In the genomic region with DNA sequence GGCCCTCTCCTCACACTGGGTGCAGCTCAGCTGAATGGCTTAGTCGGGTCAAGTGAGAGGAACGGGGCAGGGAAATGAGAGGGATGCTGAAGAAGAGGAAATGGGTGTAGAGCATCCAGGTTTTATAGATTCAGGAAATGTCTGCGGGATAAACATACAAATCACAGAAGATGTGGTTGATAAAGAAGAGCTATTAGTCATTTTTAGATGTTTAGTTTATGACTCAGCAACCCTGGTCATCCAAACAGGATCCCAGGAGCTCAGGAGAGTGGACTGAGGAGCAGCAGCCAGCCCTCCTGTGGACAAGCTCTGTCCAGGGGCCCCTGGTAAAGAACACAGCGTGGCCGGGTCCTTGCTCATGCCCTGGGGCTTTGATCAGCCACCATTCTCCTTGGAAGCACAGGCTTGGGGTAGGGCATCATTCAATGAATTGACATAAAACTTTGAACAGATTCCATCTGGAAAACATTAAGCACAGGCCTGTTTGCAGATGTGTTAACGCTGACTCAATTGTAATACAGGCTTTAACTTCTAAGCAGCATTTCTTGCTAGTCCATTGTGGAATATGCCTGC, we compare ENCODE assay signal across 11 cellular contexts.
DNase-seq lines count a peak whose midpoint lies in the region; ATAC-seq and TF ChIP-seq lines count a peak whose summit lies in the region.
"Had no signal": no experiment of that assay in that cellular context is flagged by ENCODE, and none has a peak within 500 bp of the region (broad histone marks: within the 10 kb centered on the region; RNA-seq: fewer than 3 reads in every experiment).

No MANE protein-coding gene starts in this region.

- TF ChIP-seq CTCF in AG09319 (IDR thresholded peaks at IDR 0.05; ENCODE audit: low read depth, low read length) (peak; percentile 22), IMR-90 (conservative IDR thresholded peaks at IDR 0.05; ENCODE audit: low read depth, low read length) (peak; percentile 27; the same call in 1 of the 2 replicates), right lobe of liver (IDR thresholded peaks at IDR 0.05) (peak in 1 of 4 donors; percentile 10)

- H4K91ac ChIP-seq in IMR-90 (ENCODE audit: insufficient read depth, low read depth, low read length), result peak overlapping the region; percentile 88

- no TSS peak for BruUV-seq in IMR-90 (replicated peaks; lab: Mats Ljungman, UMichigan)

- no peaks in the 10 kb centered on the region for H3K9me3 ChIP-seq in IMR-90 (ENCODE audit: control insufficient read depth, insufficient read depth, low read length)
- no peaks in the 10 kb centered on the region for H3K9me3 ChIP-seq in right lobe of liver

- H3K79me1 ChIP-seq in IMR-90 (ENCODE audit: low read depth in 1 of 2, low read length in 2 of 2), result peaks cover 11 to 35% of the 10 kb centered on the region in 2 experiments

- no peak overlapping the region for H3K27ac Mint-ChIP-seq in activated naive CD8-positive, alpha-beta T cell treated with anti-CD3 and anti-CD28 coated beads, Interleukin-2, amount 50 U/mL, for 24 hours

- H3K27ac ChIP-seq in IMR-90 (ENCODE audit: insufficient read depth, low read length) (peak overlapping the region; percentile 86), right lobe of liver (no peak overlapping the region)
- H3K27ac ChIP-seq: lower lobe of right lung had no signal

- peak overlapping the region; percentile 93 for H2BK20ac ChIP-seq in IMR-90 (ENCODE audit: low read depth, low read length)

- DNase-seq in AG09319 (ENCODE audit: extremely low read depth, low read depth) (peak; percentile 81), IMR-90 (peak; percentile 97), brain pericyte (ENCODE audit: low read depth, low spot score) (peak; percentile 97), right lobe of liver (peak in 1 of 3 donors; percentile 43)
- DNase-seq in activated naive CD8-positive, alpha-beta T cell treated with anti-CD3 and anti-CD28 coated beads, Interleukin-2, amount 50 U/mL, for 24 hours, result no peak
- DNase-seq: caudate nucleus, lower lobe of right lung, NCI-H2081 treated with DMSO at 0.1 percent for 48 hours had no signal

- dilution Hi-C loops in IMR-90 (cut with HindIII; ENCODE audit: low sequenced_read_pairs, unreplicated experiment), result no loop called here

- H3K4ac ChIP-seq in IMR-90 (ENCODE audit: low read depth, low read length), result peak overlapping the region; percentile 92

- H3K9ac ChIP-seq in IMR-90 (ENCODE audit: low read depth, low read length), result no peak overlapping the region

- H3K9me1 ChIP-seq in IMR-90 (ENCODE audit: insufficient read depth, low read length), result peaks cover 37% of the 10 kb centered on the region

- no peak overlapping the region for H2AK9ac ChIP-seq in IMR-90 (replicated peaks; ENCODE audit: low read depth, low read length, poor library complexity)

- peaks cover 7% of the 10 kb centered on the region for H3K27me3 Mint-ChIP-seq in activated naive CD8-positive, alpha-beta T cell treated with anti-CD3 and anti-CD28 coated beads, Interleukin-2, amount 50 U/mL, for 24 hours

- TF ChIP-seq RAD21 in IMR-90 (IDR thresholded peaks at IDR 0.05; ENCODE audit: low read length), result peak; percentile 48

- intact Hi-C loops in IMR-90 (cut with micrococcal nuclease), result loop anchor here (1.0 to 5.0 kb wide), 3 partner anchors 81 to 172 kb away; a partner anchor contains a TSS
- intact Hi-C loops in right lobe of liver (cut with DNase I), result no loop called here

- peak overlapping the region; percentile 74; the same call in 1 of the 2 replicates for H3K23ac ChIP-seq in IMR-90 (ENCODE audit: low read depth, low read length)

- no peak overlapping the region for H4K5ac ChIP-seq in IMR-90 (ENCODE audit: low read depth, low read length)

- H3K4me1 ChIP-seq in IMR-90 (ENCODE audit: control insufficient read depth, insufficient read depth, low read length) (peaks cover 16% of the 10 kb centered on the region), right lobe of liver (peaks cover 0 to 7% (median 0%) of the 10 kb centered on the region in 4 donors)

- H2BK5ac ChIP-seq in IMR-90 (ENCODE audit: low read depth, low read length, poor library complexity, severe bottlenecking), result peak overlapping the region; percentile 91

- H3K18ac ChIP-seq in IMR-90 (ENCODE audit: low read depth, low read length), result peak overlapping the region; percentile 73; the same call in 1 of the 2 replicates

- no peak overlapping the region for H2AFZ ChIP-seq in IMR-90 (replicated peaks; ENCODE audit: low read length, poor library complexity)

- H4K20me1 ChIP-seq in IMR-90 (ENCODE audit: insufficient read depth, low read length), result peaks cover 10% of the 10 kb centered on the region

- 0% methylated on average over 3 of the region's 6 CpGs; no CpG with 5 or more reads in 1 of the 2 experiments for WGBS in IMR-90 (ENCODE audit: extremely low coverage in 2 of 2, insufficient read length in 1 of 2), 2 experiments
- 52% methylated on average over 5 of the region's 6 CpGs for WGBS in right lobe of liver (ENCODE audit: insufficient coverage, low coverage, low lambda C conversion rate, missing lambda C conversion rate)

- H3K36me3 ChIP-seq in IMR-90 (ENCODE audit: control insufficient read depth, insufficient read depth, low read length) (peaks cover 2% of the 10 kb centered on the region; the same call in 1 of the 2 replicates), right lobe of liver (no peaks in the 10 kb centered on the region)
- H3K36me3 ChIP-seq: lower lobe of right lung had no signal

- no peaks in the 10 kb centered on the region for H3K4me1 Mint-ChIP-seq in activated naive CD8-positive, alpha-beta T cell treated with anti-CD3 and anti-CD28 coated beads, Interleukin-2, amount 50 U/mL, for 24 hours

- H2AK5ac ChIP-seq in IMR-90 (ENCODE audit: low read depth, low read length), result peak overlapping the region; percentile 99; the same call in 1 of the 2 replicates

- 0 out of 2 replicates have a peak overlapping the region, but pooled peaks have one; percentile 58 for H3K56ac ChIP-seq in IMR-90 (ENCODE audit: extremely low read depth, insufficient read depth, low read length)

- no peaks in the 10 kb centered on the region for H3K27me3 ChIP-seq in IMR-90 (ENCODE audit: control insufficient read depth, insufficient read depth, low read length)
- no peaks in the 10 kb centered on the region for H3K27me3 ChIP-seq in right lobe of liver

- H4K8ac ChIP-seq in IMR-90 (ENCODE audit: low read depth in 2 of 2, low read length in 2 of 2), result peak overlapping the region; percentile 20 to 81; a peak in 2 of 4 replicates

- H3K4me3 ChIP-seq in IMR-90 (ENCODE audit: insufficient read depth, low read depth, low read length), result no peak overlapping the region
- H3K4me3 ChIP-seq in right lobe of liver, result no peak overlapping the region
- H3K4me3 ChIP-seq: lower lobe of right lung had no signal

- CTCF ChIA-PET in IMR-90 (lab: Yijun Ruan, JAX), result no interaction called here

- peaks cover 3% of the 10 kb centered on the region for H3K36me3 Mint-ChIP-seq in activated naive CD8-positive, alpha-beta T cell treated with anti-CD3 and anti-CD28 coated beads, Interleukin-2, amount 50 U/mL, for 24 hours (ENCODE audit: low read depth)

- in situ Hi-C loops in IMR-90 (cut with MboI; ENCODE audit: low sequenced_read_pairs), result no loop called here

- peak; percentile 96 for ATAC-seq in IMR-90 (ENCODE audit: low read depth)
- ATAC-seq in right lobe of liver, result peak; percentile 38 to 95 (median 61)
- ATAC-seq in HG02885 (IDR thresholded peaks at IDR 0.05; ENCODE audit: poor library complexity, unreplicated experiment), result no peak
- no peak for ATAC-seq in GM21423 (IDR thresholded peaks at IDR 0.05; ENCODE audit: unreplicated experiment)
- no peak for ATAC-seq in GM18873 (IDR thresholded peaks at IDR 0.05; ENCODE audit: low FRiP score, unreplicated experiment)
- ATAC-seq in activated naive CD8-positive, alpha-beta T cell treated with anti-CD3 and anti-CD28 coated beads, Interleukin-2, amount 50 U/mL, for 24 hours, result no peak

- peak overlapping the region; percentile 97; the same call in 2 of the 3 replicates for H2BK15ac ChIP-seq in IMR-90 (ENCODE audit: low read depth, low read length)

- POLR2A ChIA-PET in IMR-90 (lab: Charles Lee; ENCODE audit: unreplicated experiment), result no interaction called here

- no peaks in the 10 kb centered on the region for H3K9me3 Mint-ChIP-seq in activated naive CD8-positive, alpha-beta T cell treated with anti-CD3 and anti-CD28 coated beads, Interleukin-2, amount 50 U/mL, for 24 hours

- peak overlapping the region; percentile 64 for H3K4me2 ChIP-seq in IMR-90 (ENCODE audit: low read depth, low read length)

- TF ChIP-seq POLR2A in IMR-90 (IDR thresholded peaks at IDR 0.05; ENCODE audit: low read depth, low read length), result no peak
- TF ChIP-seq POLR2A in right lobe of liver (IDR thresholded peaks at IDR 0.05), result no peak

- H3K4me3 Mint-ChIP-seq in activated naive CD8-positive, alpha-beta T cell treated with anti-CD3 and anti-CD28 coated beads, Interleukin-2, amount 50 U/mL, for 24 hours, result no peak overlapping the region

- peak overlapping the region; percentile 93 for H2BK120ac ChIP-seq in IMR-90 (ENCODE audit: low read depth, low read length)

- H3K14ac ChIP-seq in IMR-90 (replicated peaks; ENCODE audit: low read depth, low read length), result peak overlapping the region; percentile 39; the same call in 1 of the 2 replicates

TF ChIP-seq in IMR-90, 13 proteins besides CTCF, POLR2A, EP300 and RAD21:
- TF ChIP-seq MXI1 (IDR thresholded peaks at IDR 0.05; ENCODE audit: borderline replicate concordance, low read depth, low read length), result no peak
- TF ChIP-seq, protein P1, sequence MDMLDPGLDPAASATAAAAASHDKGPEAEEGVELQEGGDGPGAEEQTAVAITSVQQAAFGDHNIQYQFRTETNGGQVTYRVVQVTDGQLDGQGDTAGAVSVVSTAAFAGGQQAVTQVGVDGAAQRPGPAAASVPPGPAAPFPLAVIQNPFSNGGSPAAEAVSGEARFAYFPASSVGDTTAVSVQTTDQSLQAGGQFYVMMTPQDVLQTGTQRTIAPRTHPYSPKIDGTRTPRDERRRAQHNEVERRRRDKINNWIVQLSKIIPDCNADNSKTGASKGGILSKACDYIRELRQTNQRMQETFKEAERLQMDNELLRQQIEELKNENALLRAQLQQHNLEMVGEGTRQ (IDR thresholded peaks at IDR 0.05; ENCODE audit: low read depth, low read length), result no peak
- TF ChIP-seq SMC3 (IDR thresholded peaks at IDR 0.05; ENCODE audit: low read depth, low read length), result peak; percentile 29; the same call in 1 of the 2 replicates
- peak; percentile 14 for TF ChIP-seq MAFK (IDR thresholded peaks at IDR 0.05; ENCODE audit: low read depth, low read length)
- TF ChIP-seq BHLHE40 (IDR thresholded peaks at IDR 0.05; ENCODE audit: low read depth, low read length), result peak; percentile 16; the same call in 1 of the 2 replicates
- peak; percentile 77; the same call in 1 of the 2 replicates for TF ChIP-seq NFE2L2 (IDR thresholded peaks at IDR 0.05; ENCODE audit: low read depth, low read length)
- peak; percentile 6; the same call in 1 of the 2 replicates for TF ChIP-seq MAZ (IDR thresholded peaks at IDR 0.05; ENCODE audit: borderline replicate concordance, low read depth, low read length)
- peak; percentile 66 for TF ChIP-seq RCOR1 (IDR thresholded peaks at IDR 0.05; ENCODE audit: insufficient replicate concordance, low read length)
- TF ChIP-seq CEBPB (IDR thresholded peaks at IDR 0.05; ENCODE audit: low read depth, low read length), result no peak
- peak; percentile 94 for TF ChIP-seq FOS (IDR thresholded peaks at IDR 0.05; ENCODE audit: low read depth, low read length)

Comparison
In these comparisons a context has a peak if more than half of its experiments do, and no peak if none do; other contexts are left out.
1. ATAC-seq: peak in IMR-90 (single experiment) and right lobe of liver (4 of 4); none in HG02885 (single experiment), GM21423 (single experiment), GM18873 (single experiment) and activated naive CD8-positive, alpha-beta T cell treated with anti-CD3 and anti-CD28 coated beads, Interleukin-2, amount 50 U/mL, for 24 hours (single experiment).